ENCODE assay signal across 8 cellular contexts in genomic region chr12:106226884-106227640, GRCh38. TPM values are rescaled to one million over a fixed set of nuclear protein-coding genes. Genes with fewer than 3 reads are reported as not detected.
DNase-seq lines count a peak whose midpoint lies in the region; ATAC-seq and TF ChIP-seq lines count a peak whose summit lies in the region.

No MANE protein-coding gene starts in this region.

- no peaks in the 10 kb centered on the region for H3K36me3 ChIP-seq in H7 (replicated peaks; ENCODE audit: control insufficient read depth, insufficient read depth, low read length)
- H3K36me3 ChIP-seq in cardiac muscle cell: no peaks in the 10 kb centered on the region

- no peaks in the 10 kb centered on the region for H3K9me3 ChIP-seq in cardiac muscle cell (ENCODE audit: low read depth)

- no peak overlapping the region for H3K4me3 ChIP-seq in H7 (ENCODE audit: insufficient read depth, low read depth, low read length)
- no peak overlapping the region for H3K4me3 ChIP-seq in cardiac muscle cell

- peak; percentile 41 for DNase-seq in COR-L47 (lab: John Stamatoyannopoulos, UW)
- peak; percentile 81 for DNase-seq in H7
- DNase-seq in NCI-H226: peak; percentile 36
- peak in 1 of 2 donors; percentile 34 for DNase-seq in activated naive CD4-positive, alpha-beta T cell treated with anti-CD3 and anti-CD28 coated beads, Interleukin-2, amount 50 U/mL, for 72 hours (ENCODE audit: low spot score in 2 of 2)
- peak; percentile 61 to 74 for DNase-seq in cardiac muscle cell (ENCODE audit: low read depth in 1 of 2, low spot score in 1 of 2)
- peak; percentile 58 for DNase-seq in renal cortical epithelial cell (ENCODE audit: low read depth)

- peak overlapping the region; percentile 36 to 59 for H3K27ac Mint-ChIP-seq in activated naive CD4-positive, alpha-beta T cell treated with anti-CD3 and anti-CD28 coated beads, Interleukin-2, amount 50 U/mL, for 72 hours

- H3K27ac ChIP-seq in cardiac muscle cell: no peak overlapping the region

- no peaks in the 10 kb centered on the region for H3K36me3 Mint-ChIP-seq in activated naive CD4-positive, alpha-beta T cell treated with anti-CD3 and anti-CD28 coated beads, Interleukin-2, amount 50 U/mL, for 72 hours

- peak; percentile 54 to 57 for ATAC-seq in activated naive CD4-positive, alpha-beta T cell treated with anti-CD3 and anti-CD28 coated beads, Interleukin-2, amount 50 U/mL, for 72 hours
- ATAC-seq in HG03571 (IDR thresholded peaks at IDR 0.05; ENCODE audit: unreplicated experiment): no peak
- ATAC-seq in GM21529 (IDR thresholded peaks at IDR 0.05; ENCODE audit: unreplicated experiment): no peak

- H3K27me3 ChIP-seq in H7 (ENCODE audit: control insufficient read depth, insufficient read depth, low read length): no peaks in the 10 kb centered on the region
- H3K27me3 ChIP-seq in cardiac muscle cell: no peaks in the 10 kb centered on the region

- TF ChIP-seq CTCF in cardiac muscle cell (IDR thresholded peaks at IDR 0.05; ENCODE audit: low read depth, low read length): peak; percentile 66

- H3K9me3 Mint-ChIP-seq in activated naive CD4-positive, alpha-beta T cell treated with anti-CD3 and anti-CD28 coated beads, Interleukin-2, amount 50 U/mL, for 72 hours: no peaks in the 10 kb centered on the region

- H3K4me1 ChIP-seq in cardiac muscle cell (ENCODE audit: low read depth): no peaks in the 10 kb centered on the region

RNA-seq across cellular contexts. Expression of gene CKAP4, which starts 20.8 kb away (rescaled TPM):
- 52.0 and 54.4 TPM in 2 replicates for total RNA-seq in H7 (2014; rRNA removed; shearing (Covaris generic))
- total RNA-seq in activated naive CD4-positive, alpha-beta T cell treated with anti-CD3 and anti-CD28 coated beads, Interleukin-2, amount 50 U/mL, for 72 hours: 10 to 100 TPM in 1 of 2 donors, 1 to 10 TPM in 1; 5.1 to 17.4 TPM
- total RNA-seq in cardiac muscle cell (119 and 139 TPM in 2 replicates), renal cortical epithelial cell (82.7 and 105 TPM in 2 replicates)
- 151 and 173 TPM in 2 replicates for polyA plus RNA-seq in cardiac muscle cell

Comparison
In these comparisons a context has a peak if more than half of its experiments do, and no peak if none do; other contexts are left out.
1. ATAC-seq: peak in activated naive CD4-positive, alpha-beta T cell treated with anti-CD3 and anti-CD28 coated beads, Interleukin-2, amount 50 U/mL, for 72 hours (2 of 2); none in HG03571 (single experiment) and GM21529 (single experiment).